Comparison of ENCODE assay signal across 8 cellular contexts in genomic region chr12:102061096-102061555, GRCh38. TPM values are rescaled to one million over a fixed set of nuclear protein-coding genes. Genes with fewer than 3 reads are reported as not detected.
A peak's percentile ranks its signal among the peaks of the same experiment; 100 is the strongest.
DNase-seq lines count a peak whose midpoint lies in the region; ATAC-seq and TF ChIP-seq lines count a peak whose summit lies in the region.

No MANE protein-coding gene starts in this region.

- DNase-seq in GM10266 (ENCODE audit: extremely low spot score), result peak; percentile 30
- peak; percentile 9 to 28 for DNase-seq in Kasumi-1 (lab: John Stamatoyannopoulos, UW)
- DNase-seq in MCF 10A (ENCODE audit: unreplicated experiment), result peak; percentile 9
- no peak for DNase-seq in left lobe of liver (ENCODE audit: low spot score)
- no peak for DNase-seq in NCI-H2227 (lab: John Stamatoyannopoulos, UW; ENCODE audit: unreplicated experiment)
- DNase-seq in NCI-H187 treated with DMSO at 0.1 percent for 48 hours (lab: John Stamatoyannopoulos, UW), result no peak

- TF ChIP-seq CTCF in GM10266 (IDR thresholded peaks at IDR 0.05; ENCODE audit: control insufficient read depth, insufficient read depth, low read depth, missing control alignments) (no peak), MCF 10A (IDR thresholded peaks at IDR 0.05; ENCODE audit: unreplicated experiment) (no peak)

- intact Hi-C loops in MCF 10A (cut with micrococcal nuclease), result loop anchor here (10.0 kb wide), 1 partner anchor 126 kb away; no protein-coding TSS in a partner anchor

- no peaks in the 10 kb centered on the region for H3K9me3 Mint-ChIP-seq in MCF 10A (ENCODE audit: unreplicated experiment)

- CTCF ChIA-PET in MCF 10A (lab: Yijun Ruan, JAX), result interaction anchor here (0.9 to 1.4 kb wide), 6 partner anchors 35 to 287 kb away, joined by 3 to 6 read pairs (median 4); no protein-coding TSS in a partner anchor

- peak; percentile 29 for ATAC-seq in GM21717 (IDR thresholded peaks at IDR 0.05; ENCODE audit: unreplicated experiment)
- peak; percentile 16 for ATAC-seq in left lobe of liver

- H3K27ac ChIP-seq in temporal lobe (ENCODE audit: low read depth, low read length), result peak overlapping the region; percentile 86

- peaks cover 13% of the 10 kb centered on the region for H3K36me3 Mint-ChIP-seq in MCF 10A (ENCODE audit: insufficient read depth, unreplicated experiment)

- no TSS peak for BruUV-seq in MCF 10A (replicated peaks; lab: Mats Ljungman, UMichigan)

- POLR2A ChIA-PET in MCF 10A (lab: Yijun Ruan, JAX), result interaction anchor here (0.6 to 1.7 kb wide), 17 partner anchors 10 to 1895 kb away, joined by 3 to 16 read pairs (median 3); partner anchors contain the start of genes ARL1, NUP37 and PARPBP

- H3K27ac Mint-ChIP-seq in MCF 10A (ENCODE audit: low read depth, unreplicated experiment), result peak overlapping the region; percentile 98

- peak overlapping the region; percentile 100 for H3K4me3 Mint-ChIP-seq in MCF 10A (ENCODE audit: unreplicated experiment)

- no peaks in the 10 kb centered on the region for H3K27me3 Mint-ChIP-seq in MCF 10A (ENCODE audit: insufficient read depth, unreplicated experiment)

- H3K4me1 Mint-ChIP-seq in MCF 10A (ENCODE audit: insufficient read depth, unreplicated experiment), result no peaks in the 10 kb centered on the region

RNA-seq across cellular contexts. Expression of gene WASHC3, which starts 0.7 kb away (rescaled TPM):
- 29.4 and 38.0 TPM in 2 replicates for total RNA-seq in MCF 10A (2022)
- total RNA-seq in left lobe of liver, result 14.4 TPM
- 32.2 TPM for total RNA-seq in temporal lobe

RNA-seq across cellular contexts. Expression of gene NUP37, which starts 58.8 kb away (rescaled TPM):
- total RNA-seq in MCF 10A (2022) (21.5 and 32.3 TPM in 2 replicates), left lobe of liver (5.4 TPM), temporal lobe (5.7 TPM)

RNA-seq across cellular contexts. Expression of gene PARPBP, which starts 58.9 kb away (rescaled TPM):
- total RNA-seq in MCF 10A (2022), result 11.9 and 15.1 TPM in 2 replicates
- total RNA-seq in left lobe of liver, result 0.23 TPM
- 4.2 TPM for total RNA-seq in temporal lobe

Comparison
In these comparisons a context has a peak if more than half of its experiments do, and no peak if none do; other contexts are left out.
1. DNase-seq: peak in GM10266 (single experiment), Kasumi-1 (2 of 2) and MCF 10A (single experiment); none in left lobe of liver (single experiment), NCI-H2227 (single experiment) and NCI-H187 treated with DMSO at 0.1 percent for 48 hours (single experiment).